ENCODE assay signal across 21 cellular contexts in the genomic region with DNA sequence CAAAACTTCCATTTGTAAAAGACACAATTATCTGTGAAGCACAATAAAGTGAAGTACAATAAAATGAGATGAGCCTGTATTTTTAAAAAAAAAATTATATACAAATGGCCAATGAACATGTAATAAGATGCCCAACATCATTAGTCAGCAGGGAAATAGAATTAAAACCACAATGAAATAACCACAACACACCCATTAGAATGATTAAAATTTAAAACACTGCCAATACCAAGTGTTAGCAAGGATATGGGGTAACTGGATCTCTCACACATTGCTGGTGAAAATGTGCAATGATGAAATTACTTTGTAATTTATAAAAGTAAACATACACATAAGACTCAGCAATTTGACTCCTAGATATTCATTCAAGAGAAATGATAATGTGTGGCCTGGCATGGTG.
DNase-seq lines count a peak whose midpoint lies in the region; ATAC-seq and TF ChIP-seq lines count a peak whose summit lies in the region.
"Had no signal": no experiment of that assay in that cellular context is flagged by ENCODE, and none has a peak within 500 bp of the region (broad histone marks: within the 10 kb centered on the region; RNA-seq: fewer than 3 reads in every experiment).

No MANE protein-coding gene starts in this region.

- TF ChIP-seq CTCF in AG10803 (conservative IDR thresholded peaks at IDR 0.05; ENCODE audit: low read length): no peak
- no peak for TF ChIP-seq CTCF in astrocyte of the cerebellum (IDR thresholded peaks at IDR 0.05; ENCODE audit: low read depth, low read length, missing control alignments)
- TF ChIP-seq CTCF in fibroblast of the aortic adventitia (IDR thresholded peaks at IDR 0.05; ENCODE audit: insufficient read depth, low read length): no peak

- ATAC-seq in HG03469 (IDR thresholded peaks at IDR 0.05; ENCODE audit: unreplicated experiment) (no peak), HG03439 (IDR thresholded peaks at IDR 0.05; ENCODE audit: unreplicated experiment) (no peak)
- ATAC-seq: SK-N-SH treated with all-trans-retinoic acid at 6 μM for 48 hours had no signal

- H3K4me3 ChIP-seq in AG10803 (ENCODE audit: low read length): no peak overlapping the region
- no peak overlapping the region for H3K4me3 ChIP-seq in astrocyte of the cerebellum (ENCODE audit: low read depth, low read length)
- H3K4me3 ChIP-seq in fibroblast of the aortic adventitia (ENCODE audit: low read depth, low read length): no peak overlapping the region
- H3K4me3 ChIP-seq: BLaER1, colonic mucosa, neural progenitor cell, upper lobe of left lung had no signal

- in situ Hi-C loops in astrocyte of the cerebellum (cut with HindIII; ENCODE audit: low sequenced_read_pairs): no loop called here

- DNase-seq in AG10803 (ENCODE audit: low read depth): peak; percentile 72
- DNase-seq in LHCN-M2 (ENCODE audit: low read depth): peak; percentile 78
- DNase-seq in astrocyte of the cerebellum (ENCODE audit: low read depth): peak; percentile 13
- DNase-seq in fibroblast of the aortic adventitia (ENCODE audit: low read depth): peak; percentile 68
- no peak for DNase-seq in DMS53 (lab: John Stamatoyannopoulos, UW)
- no peak for DNase-seq in NCI-H526 treated with DMSO at 0.1 percent for 48 hours (lab: John Stamatoyannopoulos, UW)
- DNase-seq: activated B cell treated with CpG ODN at 0.5 μM for 24 hours; activated CD4-positive, alpha-beta memory T cell treated with anti-CD3 and anti-CD28 coated beads for 36 hours; activated naive CD8-positive, alpha-beta T cell treated with anti-CD3 and anti-CD28 coated beads for 36 hours; colonic mucosa; COR-L47; endodermal cell; immature natural killer cell; NCI-H524; T1000; upper lobe of left lung had no signal

Comparison
In these comparisons a context has a peak if more than half of its experiments do, and no peak if none do; other contexts are left out.
1. DNase-seq: peak in AG10803 (single experiment), LHCN-M2 (single experiment), astrocyte of the cerebellum (single experiment) and fibroblast of the aortic adventitia (single experiment); none in DMS53 (single experiment) and NCI-H526 treated with DMSO at 0.1 percent for 48 hours (single experiment).